8 cellular contexts compared by ENCODE assay signal in the genomic region with DNA sequence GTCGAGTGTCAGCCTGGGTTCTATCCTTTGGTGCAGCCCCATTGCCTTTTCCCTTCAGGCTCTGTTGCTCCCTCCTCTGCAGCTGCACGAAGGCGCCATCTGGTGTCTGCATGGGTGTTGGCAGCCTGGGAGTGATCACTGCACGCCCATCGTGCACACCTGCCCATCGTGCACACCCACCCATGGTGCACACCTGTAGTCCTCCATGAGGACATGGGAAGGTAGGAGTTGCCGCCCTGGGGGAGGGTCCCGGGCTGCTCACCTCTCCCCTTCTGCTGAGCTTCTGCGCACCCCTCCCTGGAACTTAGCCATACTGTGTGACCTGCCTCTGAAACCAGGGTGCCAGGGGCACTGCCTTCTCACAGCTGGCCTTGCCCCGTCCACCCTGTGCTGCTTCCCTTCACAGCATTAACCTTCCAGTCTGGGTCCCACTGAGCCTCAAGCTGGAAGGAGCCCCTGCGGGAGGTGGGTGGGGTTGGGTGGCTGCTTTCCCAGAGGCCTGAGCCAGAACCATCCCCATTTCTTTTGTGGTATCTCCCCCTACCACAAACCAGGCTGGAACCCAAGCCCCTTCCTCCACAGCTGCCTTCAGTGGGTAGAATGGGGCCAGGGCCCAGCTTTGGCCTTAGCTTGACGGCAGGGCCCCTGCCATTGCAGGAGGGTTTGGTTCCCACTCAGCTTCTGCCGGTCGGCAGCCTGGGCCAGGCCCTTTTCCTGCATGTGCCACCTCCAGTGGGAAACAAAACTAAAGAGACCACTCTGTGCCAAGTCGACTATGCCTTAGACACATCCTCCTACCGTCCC.
A peak's percentile ranks its signal among the peaks of the same experiment; 100 is the strongest.
DNase-seq lines count a peak whose midpoint lies in the region; ATAC-seq and TF ChIP-seq lines count a peak whose summit lies in the region.

No MANE protein-coding gene starts in this region.

- peak; percentile 94 for TF ChIP-seq CTCF in GM12874 (IDR thresholded peaks at IDR 0.05; ENCODE audit: insufficient read depth, low read depth, low read length)

- ATAC-seq in GM18511 (IDR thresholded peaks at IDR 0.05; ENCODE audit: unreplicated experiment): no peak

- DNase-seq in 8988T (peak; percentile 95), MV-4-11 (lab: John Stamatoyannopoulos, UW) (peak; percentile 24), T-helper 9 cell (peak; percentile 65), hippocampal formation (lab: John Stamatoyannopoulos, UW) (peak; percentile 60 to 62)
- peak; percentile 76 for DNase-seq in stimulated activated CD4-positive, alpha-beta T cell treated with anti-CD3 and anti-CD28 coated beads, Interleukin-12 subunit alpha, Interleukin-12 subunit beta, amount 100 ng/mL, for 4 hours

- H3K27ac ChIP-seq in angular gyrus (ENCODE audit: low read depth, low read length): peak overlapping the region; percentile 1

Comparison
In these comparisons a context has a peak if more than half of its experiments do, and no peak if none do; other contexts are left out.
1. DNase-seq: peak in every context shown above with its lines; median percentile 95 in 8988T; 76 in stimulated activated CD4-positive, alpha-beta T cell treated with anti-CD3 and anti-CD28 coated beads, Interleukin-12 subunit alpha, Interleukin-12 subunit beta, amount 100 ng/mL, for 4 hours; 65 in T-helper 9 cell; 61 in hippocampal formation; 24 in MV-4-11.